8 cellular contexts compared by ENCODE assay signal in genomic region chr6:79234150-79235022, GRCh38. TPM values are rescaled to one million over a fixed set of nuclear protein-coding genes. Genes with fewer than 3 reads are reported as not detected.
DNase-seq lines count a peak whose midpoint lies in the region; ATAC-seq, FAIRE-seq and TF ChIP-seq lines count a peak whose summit lies in the region.

Gene HMGN3, minus strand, starts transcription at chr6:79234682.

- H2AFZ ChIP-seq in OCI-LY3 (ENCODE audit: low read depth, low read length) = peak within 1 kb of the TSS; percentile 98
- peak within 1 kb of the TSS; percentile 94 for H2AFZ ChIP-seq in endothelial cell of umbilical vein (ENCODE audit: low read depth, low read length)

- H3K4me1 Mint-ChIP-seq in Calu3 (ENCODE audit: low read depth, unreplicated experiment) = peaks cover 61% of the 10 kb centered on the region

- no peaks in the 10 kb centered on the region for H3K9me3 Mint-ChIP-seq in Calu3 (ENCODE audit: low read depth, unreplicated experiment)

- FAIRE-seq in endothelial cell of umbilical vein (lab: Jason Lieb, UNC) = peak; percentile 93

- TF ChIP-seq CTCF in Calu3 (IDR thresholded peaks at IDR 0.05; ENCODE audit: unreplicated experiment) (no peak), OCI-LY3 (IDR thresholded peaks at IDR 0.05; ENCODE audit: low read depth, low read length) (peak; percentile 2; the same call in 1 of the 2 replicates), endothelial cell of umbilical vein (IDR thresholded peaks at IDR 0.05; ENCODE audit: extremely low read depth in 1 of 2, insufficient read depth in 1 of 2, low read depth in 1 of 2, low read length in 2 of 2) (peak in 1 of 2 donors; percentile 20)

- H3K36me3 ChIP-seq in HUES6 (ENCODE audit: control insufficient read depth, insufficient read depth, low read length) (peaks cover 3% of the 10 kb centered on the region; the same call in 1 of the 2 replicates), OCI-LY3 (replicated peaks; ENCODE audit: low read depth, low read length) (peaks cover 4% of the 10 kb centered on the region), endothelial cell of umbilical vein (ENCODE audit: control insufficient read depth in 2 of 2, extremely low read depth in 1 of 2, insufficient read depth in 2 of 2, low read length in 2 of 2) (no peaks in the 10 kb centered on the region)

- dilution Hi-C loops in endothelial cell of umbilical vein (cut with MboI; ENCODE audit: extremely low pct_ligation_motif_present, low sequenced_read_pairs) = no loop called here

- H3K9ac ChIP-seq in HUES6 (ENCODE audit: low read length) (peak within 1 kb of the TSS; percentile 90), OCI-LY3 (ENCODE audit: low read length) (peak within 1 kb of the TSS; percentile 91), endothelial cell of umbilical vein (replicated peaks; ENCODE audit: extremely low read depth, insufficient read depth, low read length) (peak within 1 kb of the TSS; percentile 95)

- peaks cover 11% of the 10 kb centered on the region for H3K79me2 ChIP-seq in OCI-LY3 (ENCODE audit: low read length)
- peaks cover 15% of the 10 kb centered on the region for H3K79me2 ChIP-seq in endothelial cell of umbilical vein (ENCODE audit: control insufficient read depth, insufficient read depth, low read length)

- H3K27ac Mint-ChIP-seq in Calu3 (ENCODE audit: unreplicated experiment) = peak within 1 kb of the TSS; percentile 78

- peaks cover 12% of the 10 kb centered on the region for H3K4me1 ChIP-seq in HUES6 (ENCODE audit: control insufficient read depth, insufficient read depth, low read length)
- H3K4me1 ChIP-seq in OCI-LY3 (ENCODE audit: low read length) = peaks cover 16% of the 10 kb centered on the region
- peaks cover 20% of the 10 kb centered on the region for H3K4me1 ChIP-seq in endothelial cell of umbilical vein (ENCODE audit: control insufficient read depth, extremely low read depth, insufficient read depth, low read length)

- H3K9me3 ChIP-seq in HUES6 (ENCODE audit: control insufficient read depth, insufficient read depth, low read depth, low read length) (no peaks in the 10 kb centered on the region), OCI-LY3 (ENCODE audit: insufficient read depth, low read length) (no peaks in the 10 kb centered on the region), endothelial cell of umbilical vein (replicated peaks; ENCODE audit: control insufficient read depth, insufficient read depth, low read length) (no peaks in the 10 kb centered on the region)

- peak; percentile 93 for DNase-seq in Calu3
- peak; percentile 83 for DNase-seq in activated T-cell treated with anti-CD3 and anti-CD28 coated beads for 1 hour (ENCODE audit: low read depth)
- peak; percentile 96 for DNase-seq in endothelial cell of umbilical vein (ENCODE audit: low read depth, low spot score)
- DNase-seq in midbrain (lab: John Stamatoyannopoulos, UW) = peak; percentile 96
- DNase-seq in stimulated activated CD8-positive, alpha-beta memory T cell treated with anti-CD3 and anti-CD28 coated beads, Interleukin-2, amount 100 ng/mL, for 1 hour (ENCODE audit: low read depth in 2 of 2) = peak; percentile 84 to 85

- H4K20me1 ChIP-seq in OCI-LY3 (ENCODE audit: insufficient read depth, low read length) (no peaks in the 10 kb centered on the region), endothelial cell of umbilical vein (replicated peaks; ENCODE audit: control insufficient read depth, extremely low read depth, insufficient read depth, low read length) (no peaks in the 10 kb centered on the region)

- peak within 1 kb of the TSS; percentile 89 for H3K27ac ChIP-seq in HUES6 (ENCODE audit: low read depth, low read length)
- peak within 1 kb of the TSS; percentile 46 for H3K27ac ChIP-seq in OCI-LY3 (ENCODE audit: low read length)
- H3K27ac ChIP-seq in endothelial cell of umbilical vein (ENCODE audit: insufficient read depth, low read depth, low read length) = peak within 1 kb of the TSS; percentile 75

- H3K27me3 ChIP-seq in HUES6 (ENCODE audit: control insufficient read depth, insufficient read depth, low read length) = no peaks in the 10 kb centered on the region
- no peaks in the 10 kb centered on the region for H3K27me3 ChIP-seq in OCI-LY3 (ENCODE audit: low read depth, low read length)
- H3K27me3 ChIP-seq in endothelial cell of umbilical vein (ENCODE audit: control insufficient read depth in 2 of 2, insufficient read depth in 2 of 2, low read length in 2 of 2) = no peaks in the 10 kb centered on the region

- peaks cover 23% of the 10 kb centered on the region for H3K36me3 Mint-ChIP-seq in Calu3 (ENCODE audit: insufficient read depth, unreplicated experiment)

- ATAC-seq in GM21423 (IDR thresholded peaks at IDR 0.05; ENCODE audit: unreplicated experiment) = peak; percentile 91

- POLR2A ChIA-PET in endothelial cell of umbilical vein (lab: Charles Lee) = no interaction called here

- TF ChIP-seq POLR2A in endothelial cell of umbilical vein (IDR thresholded peaks at IDR 0.05; ENCODE audit: low read depth, low read length) = peak; percentile 51

- H3K4me2 ChIP-seq in OCI-LY3 (ENCODE audit: low read length) (peak within 1 kb of the TSS; percentile 90), endothelial cell of umbilical vein (ENCODE audit: insufficient read depth, low read length) (peak within 1 kb of the TSS; percentile 94)

- H3K4me3 Mint-ChIP-seq in Calu3 (ENCODE audit: low read depth, unreplicated experiment) = peak within 1 kb of the TSS; percentile 89

- BruUV-seq in Calu3 (replicated peaks; lab: Mats Ljungman, UMichigan) (TSS peak; percentile 68), endothelial cell of umbilical vein (replicated peaks; lab: Mats Ljungman, UMichigan) (TSS peak; percentile 41)

- intact Hi-C loops in Calu3 (cut with micrococcal nuclease; ENCODE audit: unreplicated experiment) = loop anchor here (5.0 to 10.0 kb wide), 5 partner anchors 48 to 440 kb away; partner anchors contain the start of gene LCA5
- intact Hi-C loops in endothelial cell of umbilical vein (cut with micrococcal nuclease) = loop anchor here (1.0 to 5.0 kb wide), 9 partner anchors 66 to 622 kb away; partner anchors contain the start of genes IRAK1BP1 and PHIP

- no peaks in the 10 kb centered on the region for H3K27me3 Mint-ChIP-seq in Calu3 (ENCODE audit: unreplicated experiment)

- no peaks in the 10 kb centered on the region for H3K9me1 ChIP-seq in endothelial cell of umbilical vein (replicated peaks; ENCODE audit: control insufficient read depth, extremely low read depth, insufficient read depth, low read length)

- H3K4me3 ChIP-seq in HUES6 (ENCODE audit: low read depth, low read length) (peak within 1 kb of the TSS; percentile 93), OCI-LY3 (ENCODE audit: low read length) (peak within 1 kb of the TSS; percentile 91), endothelial cell of umbilical vein (replicated peaks in 1 of 3; ENCODE audit: insufficient read depth in 1 of 3, low read depth in 1 of 3, low read length in 3 of 3) (peak within 1 kb of the TSS; percentile 57 to 100 (median 98))

- CTCF ChIA-PET in Calu3 (lab: Charles Lee) (no interaction called here), endothelial cell of umbilical vein (lab: Charles Lee) (no interaction called here)

TF ChIP-seq in endothelial cell of umbilical vein, 7 proteins besides CTCF, POLR2A, EP300 and RAD21:
- peak; percentile 62 for TF ChIP-seq POLR2AphosphoS5 (IDR thresholded peaks at IDR 0.05; ENCODE audit: insufficient read depth, low read depth, low read length)
- TF ChIP-seq, protein P1, sequence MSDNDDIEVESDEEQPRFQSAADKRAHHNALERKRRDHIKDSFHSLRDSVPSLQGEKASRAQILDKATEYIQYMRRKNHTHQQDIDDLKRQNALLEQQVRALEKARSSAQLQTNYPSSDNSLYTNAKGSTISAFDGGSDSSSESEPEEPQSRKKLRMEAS (IDR thresholded peaks at IDR 0.05; ENCODE audit: insufficient read depth, insufficient read length) = peak; percentile 78
- TF ChIP-seq GATA2 (IDR thresholded peaks at IDR 0.05; ENCODE audit: insufficient read depth, insufficient read length, low read depth, low read length) = no peak

RNA-seq across cellular contexts. Expression of gene HMGN3, which starts in this region (rescaled TPM):
- 89.2 and 104 TPM in 2 replicates for total RNA-seq in Calu3 (2022)
- 72.7 and 75.1 TPM in 2 replicates for total RNA-seq in endothelial cell of umbilical vein
- polyA plus RNA-seq in endothelial cell of umbilical vein = 24.1 and 40.1 TPM in 2 replicates
- 72.0 and 78.4 TPM in 2 replicates for polyA plus RNA-seq in endothelial cell of umbilical vein (2011; cell fraction: cytosol; rRNA removed)
- polyA plus RNA-seq in endothelial cell of umbilical vein (2011; cell fraction: nucleus; rRNA removed) = 56.5 and 87.0 TPM in 2 replicates
- polyA plus RNA-seq in endothelial cell of umbilical vein (2012) = 67.1 and 107 TPM in 2 replicates
- 11.1 and 12.2 TPM in 2 replicates for polyA minus RNA-seq in endothelial cell of umbilical vein
- 35.1 TPM for polyA minus RNA-seq in endothelial cell of umbilical vein (2011; cell fraction: cytosol; rRNA and poly(A)+ RNA removed)
- 6.3 and 9.3 TPM in 2 replicates for polyA minus RNA-seq in endothelial cell of umbilical vein (2011; cell fraction: nucleus; rRNA and poly(A)+ RNA removed)

Comparison
In these comparisons a context has a peak if more than half of its experiments do, and no peak if none do; other contexts are left out.
1. Peak in every context shown above with its lines: DNase-seq, ATAC-seq, H3K4me3 ChIP-seq and H3K27ac ChIP-seq.